2 cellular contexts compared by ENCODE assay signal in the genomic region with DNA sequence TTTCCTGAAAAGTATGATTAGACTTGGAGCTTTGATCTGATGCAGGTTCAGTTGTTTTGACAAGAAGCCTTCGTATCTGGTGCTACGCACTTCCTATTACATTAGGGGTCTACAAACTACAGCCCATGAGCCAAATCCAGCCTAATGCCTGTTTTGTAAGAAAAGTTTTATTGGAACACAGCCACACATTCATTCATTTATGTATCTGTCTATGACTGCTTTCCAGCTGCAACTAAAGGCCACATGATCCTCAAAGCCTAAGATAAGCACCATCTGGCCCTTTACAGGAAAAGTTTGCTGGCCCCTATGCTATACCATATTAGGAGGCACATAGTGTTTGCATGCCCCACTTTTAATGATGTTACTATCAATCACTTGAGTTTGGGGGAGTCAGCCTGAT.
TF ChIP-seq lines count a peak whose summit lies in the region.

No MANE protein-coding gene starts in this region.

TF ChIP-seq in HCT116, 20 proteins besides CTCF, POLR2A, EP300 and RAD21 (continued from another document):
- TF ChIP-seq ELF1 (IDR thresholded peaks at IDR 0.05; ENCODE audit: borderline replicate concordance, low read depth): no peak
- TF ChIP-seq, protein P1, sequence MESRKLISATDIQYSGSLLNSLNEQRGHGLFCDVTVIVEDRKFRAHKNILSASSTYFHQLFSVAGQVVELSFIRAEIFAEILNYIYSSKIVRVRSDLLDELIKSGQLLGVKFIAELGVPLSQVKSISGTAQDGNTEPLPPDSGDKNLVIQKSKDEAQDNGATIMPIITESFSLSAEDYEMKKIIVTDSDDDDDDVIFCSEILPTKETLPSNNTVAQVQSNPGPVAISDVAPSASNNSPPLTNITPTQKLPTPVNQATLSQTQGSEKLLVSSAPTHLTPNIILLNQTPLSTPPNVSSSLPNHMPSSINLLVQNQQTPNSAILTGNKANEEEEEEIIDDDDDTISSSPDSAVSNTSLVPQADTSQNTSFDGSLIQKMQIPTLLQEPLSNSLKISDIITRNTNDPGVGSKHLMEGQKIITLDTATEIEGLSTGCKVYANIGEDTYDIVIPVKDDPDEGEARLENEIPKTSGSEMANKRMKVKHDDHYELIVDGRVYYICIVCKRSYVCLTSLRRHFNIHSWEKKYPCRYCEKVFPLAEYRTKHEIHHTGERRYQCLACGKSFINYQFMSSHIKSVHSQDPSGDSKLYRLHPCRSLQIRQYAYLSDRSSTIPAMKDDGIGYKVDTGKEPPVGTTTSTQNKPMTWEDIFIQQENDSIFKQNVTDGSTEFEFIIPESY (IDR thresholded peaks at IDR 0.05; ENCODE audit: extremely low read depth, insufficient replicate concordance, low read length): no peak
- no peak for TF ChIP-seq YY1 (IDR thresholded peaks at IDR 0.05; ENCODE audit: extremely low read depth, insufficient replicate concordance, low read depth, low read length)
- TF ChIP-seq SP1 (IDR thresholded peaks at IDR 0.05; ENCODE audit: low read depth): no peak
- no peak for TF ChIP-seq FOSL1 (IDR thresholded peaks at IDR 0.05; ENCODE audit: low read depth)
- no peak for TF ChIP-seq EZH2 (IDR thresholded peaks at IDR 0.05)
- no peak for TF ChIP-seq EZH2phosphoT487 (IDR thresholded peaks at IDR 0.05; ENCODE audit: borderline replicate concordance)
- TF ChIP-seq ZNF274 (IDR thresholded peaks at IDR 0.05; ENCODE audit: low read depth, low read length): no peak
- no peak for TF ChIP-seq CEBPB (IDR thresholded peaks at IDR 0.05; ENCODE audit: low read depth)

TF ChIP-seq in SK-N-SH treated with all-trans-retinoic acid at 6 μM for 48 hours, 23 proteins besides CTCF, POLR2A, EP300 and RAD21 (continued from another document):
- TF ChIP-seq, protein P2, sequence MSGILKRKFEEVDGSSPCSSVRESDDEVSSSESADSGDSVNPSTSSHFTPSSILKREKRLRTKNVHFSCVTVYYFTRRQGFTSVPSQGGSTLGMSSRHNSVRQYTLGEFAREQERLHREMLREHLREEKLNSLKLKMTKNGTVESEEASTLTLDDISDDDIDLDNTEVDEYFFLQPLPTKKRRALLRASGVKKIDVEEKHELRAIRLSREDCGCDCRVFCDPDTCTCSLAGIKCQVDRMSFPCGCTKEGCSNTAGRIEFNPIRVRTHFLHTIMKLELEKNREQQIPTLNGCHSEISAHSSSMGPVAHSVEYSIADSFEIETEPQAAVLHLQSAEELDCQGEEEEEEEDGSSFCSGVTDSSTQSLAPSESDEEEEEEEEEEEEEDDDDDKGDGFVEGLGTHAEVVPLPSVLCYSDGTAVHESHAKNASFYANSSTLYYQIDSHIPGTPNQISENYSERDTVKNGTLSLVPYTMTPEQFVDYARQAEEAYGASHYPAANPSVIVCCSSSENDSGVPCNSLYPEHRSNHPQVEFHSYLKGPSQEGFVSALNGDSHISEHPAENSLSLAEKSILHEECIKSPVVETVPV (CRISPR knock-in tag; IDR thresholded peaks at IDR 0.05): no peak
- TF ChIP-seq, protein P3, sequence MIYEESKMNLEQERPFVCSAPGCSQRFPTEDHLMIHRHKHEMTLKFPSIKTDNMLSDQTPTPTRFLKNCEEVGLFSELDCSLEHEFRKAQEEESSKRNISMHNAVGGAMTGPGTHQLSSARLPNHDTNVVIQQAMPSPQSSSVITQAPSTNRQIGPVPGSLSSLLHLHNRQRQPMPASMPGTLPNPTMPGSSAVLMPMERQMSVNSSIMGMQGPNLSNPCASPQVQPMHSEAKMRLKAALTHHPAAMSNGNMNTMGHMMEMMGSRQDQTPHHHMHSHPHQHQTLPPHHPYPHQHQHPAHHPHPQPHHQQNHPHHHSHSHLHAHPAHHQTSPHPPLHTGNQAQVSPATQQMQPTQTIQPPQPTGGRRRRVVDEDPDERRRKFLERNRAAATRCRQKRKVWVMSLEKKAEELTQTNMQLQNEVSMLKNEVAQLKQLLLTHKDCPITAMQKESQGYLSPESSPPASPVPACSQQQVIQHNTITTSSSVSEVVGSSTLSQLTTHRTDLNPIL (CRISPR knock-in tag; IDR thresholded peaks at IDR 0.05; ENCODE audit: low read depth): no peak
- TF ChIP-seq ZFP30 (CRISPR knock-in tag; IDR thresholded peaks at IDR 0.05): no peak
